8 cellular contexts compared by ENCODE assay signal in genomic region chr18:46250084-46250811, GRCh38.
DNase-seq lines count a peak whose midpoint lies in the region; ATAC-seq and TF ChIP-seq lines count a peak whose summit lies in the region.

No MANE protein-coding gene starts in this region.

- H3K4me3 Mint-ChIP-seq in CD14-positive monocyte: peak overlapping the region; percentile 58 to 93

- peaks cover 0 to 3% (median 1%) of the 10 kb centered on the region in 3 donors for H3K27me3 Mint-ChIP-seq in CD14-positive monocyte (ENCODE audit: low read depth in 3 of 3)

- ATAC-seq in GM19328 (IDR thresholded peaks at IDR 0.05; ENCODE audit: unreplicated experiment): peak; percentile 99
- ATAC-seq in HG03432 (IDR thresholded peaks at IDR 0.05; ENCODE audit: unreplicated experiment): peak; percentile 98

- H3K4me3 ChIP-seq in kidney epithelial cell (ENCODE audit: low read depth, low read length): no peak overlapping the region

- H3K4me1 Mint-ChIP-seq in CD14-positive monocyte: peaks cover 37% of the 10 kb centered on the region

- H3K36me3 Mint-ChIP-seq in CD14-positive monocyte: peaks cover 17 to 27% of the 10 kb centered on the region in 2 donors

- H3K9me3 Mint-ChIP-seq in CD14-positive monocyte: no peaks in the 10 kb centered on the region

- intact Hi-C loops in CD14-positive monocyte (cut with micrococcal nuclease): no loop called here

- H3K27ac Mint-ChIP-seq in CD14-positive monocyte: peak overlapping the region; percentile 87 to 96 (median 94)

- H3K27me3 ChIP-seq in kidney epithelial cell (ENCODE audit: control insufficient read depth, insufficient read depth, low read length): no peaks in the 10 kb centered on the region

- no peaks in the 10 kb centered on the region for H3K36me3 ChIP-seq in kidney epithelial cell (ENCODE audit: control insufficient read depth, insufficient read depth, low read length)

- TF ChIP-seq CTCF in CD14-positive monocyte (IDR thresholded peaks at IDR 0.05) (no peak), kidney epithelial cell (IDR thresholded peaks at IDR 0.05; ENCODE audit: insufficient read depth, low read length, poor library complexity, severe bottlenecking) (no peak)

- DNase-seq in CD14-positive monocyte (ENCODE audit: low spot score) (no peak), RPMI8226 (peak; percentile 93), amniotic stem cell (lab: John Stamatoyannopoulos, UW) (peak; percentile 82), kidney epithelial cell (ENCODE audit: low read depth) (peak; percentile 97), NCI-H82 (lab: John Stamatoyannopoulos, UW) (no peak)
- DNase-seq in stimulated activated CD4-positive, alpha-beta T cell treated with anti-CD3 and anti-CD28 coated beads, TNF-alpha, amount 100 ng/mL, for 24 hours (ENCODE audit: low read depth in 3 of 3): peak; percentile 21 to 34 (median 28)

Comparison
In these comparisons a context has a peak if more than half of its experiments do, and no peak if none do; other contexts are left out.
1. DNase-seq: peak in RPMI8226 (single experiment), amniotic stem cell (single experiment), kidney epithelial cell (single experiment) and stimulated activated CD4-positive, alpha-beta T cell treated with anti-CD3 and anti-CD28 coated beads, TNF-alpha, amount 100 ng/mL, for 24 hours (3 of 3); none in CD14-positive monocyte (single experiment) and NCI-H82 (single experiment).